Comparison of ENCODE assay signal across 1 cellular context in genomic region chr22:41576877-41577276, GRCh38.
A peak's percentile ranks its signal among the peaks of the same experiment; 100 is the strongest.
TF ChIP-seq lines count a peak whose summit lies in the region.

No MANE protein-coding gene starts in this region.

TF ChIP-seq in HepG2, 621 proteins besides CTCF, POLR2A, EP300 and RAD21 (continued from another document and continues in another):
- TF ChIP-seq ZNF318 (CRISPR knock-in tag; IDR thresholded peaks at IDR 0.05) (no peak), E2F1 (CRISPR knock-in tag; IDR thresholded peaks at IDR 0.05) (no peak), NR2F1 (CRISPR knock-in tag; IDR thresholded peaks at IDR 0.05) (no peak), JDP2 (CRISPR knock-in tag; IDR thresholded peaks at IDR 0.05; ENCODE audit: borderline replicate concordance) (no peak), ERF (CRISPR knock-in tag; IDR thresholded peaks at IDR 0.05) (peak; percentile 58; the same call in 1 of the 2 replicates), ZNF724P (CRISPR knock-in tag; IDR thresholded peaks at IDR 0.05; ENCODE audit: borderline replicate concordance) (no peak), ZNF383 (CRISPR knock-in tag; IDR thresholded peaks at IDR 0.05; ENCODE audit: borderline replicate concordance) (no peak), ZNF782 (CRISPR knock-in tag; IDR thresholded peaks at IDR 0.05; ENCODE audit: borderline replicate concordance) (no peak; the same call in 1 of the 2 replicates), PLSCR1 (CRISPR knock-in tag; IDR thresholded peaks at IDR 0.05; ENCODE audit: borderline replicate concordance) (no peak), SP4 (CRISPR knock-in tag; IDR thresholded peaks at IDR 0.05) (peak; percentile 70; the same call in 1 of the 2 replicates), CENPBD1 (CRISPR knock-in tag; IDR thresholded peaks at IDR 0.05; ENCODE audit: borderline replicate concordance, low read depth) (no peak), IRF9 (CRISPR knock-in tag; IDR thresholded peaks at IDR 0.05; ENCODE audit: borderline replicate concordance) (peak; percentile 65; the same call in 1 of the 2 replicates), BCL3 (CRISPR knock-in tag; IDR thresholded peaks at IDR 0.05) (no peak), SIX1 (CRISPR knock-in tag; IDR thresholded peaks at IDR 0.05; ENCODE audit: borderline replicate concordance) (no peak), MIER3 (CRISPR knock-in tag; IDR thresholded peaks at IDR 0.05; ENCODE audit: borderline replicate concordance) (peak; percentile 68; the same call in 1 of the 2 replicates), ZNF17 (CRISPR knock-in tag; IDR thresholded peaks at IDR 0.05) (no peak), ZFP41 (CRISPR knock-in tag; IDR thresholded peaks at IDR 0.05; ENCODE audit: borderline replicate concordance) (no peak), EEA1 (CRISPR knock-in tag; IDR thresholded peaks at IDR 0.05; ENCODE audit: borderline replicate concordance) (no peak), NKX3-1 (CRISPR knock-in tag; IDR thresholded peaks at IDR 0.05) (no peak), SMAD1 (CRISPR knock-in tag; IDR thresholded peaks at IDR 0.05; ENCODE audit: borderline replicate concordance, low read depth) (peak; percentile 60; the same call in 1 of the 2 replicates), ATF7-NPFF (CRISPR knock-in tag; IDR thresholded peaks at IDR 0.05; ENCODE audit: low read depth) (no peak), PCBP2 (optimal IDR thresholded peaks at IDR 0.05; ENCODE audit: low read depth, low read length, poor library complexity, severe bottlenecking) (no peak), ZNF567 (CRISPR knock-in tag; IDR thresholded peaks at IDR 0.05; ENCODE audit: borderline replicate concordance) (no peak), RNF219 (CRISPR knock-in tag; IDR thresholded peaks at IDR 0.05) (no peak), ZFP1 (CRISPR knock-in tag; IDR thresholded peaks at IDR 0.05) (no peak), GPBP1L1 (CRISPR knock-in tag; IDR thresholded peaks at IDR 0.05) (no peak), SMAD9 (CRISPR knock-in tag; IDR thresholded peaks at IDR 0.05) (no peak), NCOA5 (CRISPR knock-in tag; IDR thresholded peaks at IDR 0.05) (no peak), HOXA5 (CRISPR knock-in tag; IDR thresholded peaks at IDR 0.05) (no peak), ZGPAT (CRISPR knock-in tag; IDR thresholded peaks at IDR 0.05) (no peak), ZNF205 (CRISPR knock-in tag; IDR thresholded peaks at IDR 0.05) (0 out of 2 replicates have a peak, but pooled peaks have one; percentile 56), ZKSCAN8 (CRISPR knock-in tag; IDR thresholded peaks at IDR 0.05; ENCODE audit: borderline replicate concordance) (no peak), ZC3H4 (CRISPR knock-in tag; IDR thresholded peaks at IDR 0.05; ENCODE audit: borderline replicate concordance) (no peak), TBP (CRISPR knock-in tag; IDR thresholded peaks at IDR 0.05) (no peak), ZNF292 (CRISPR knock-in tag; IDR thresholded peaks at IDR 0.05; ENCODE audit: borderline replicate concordance, low read depth) (no peak), PHB2 (IDR thresholded peaks at IDR 0.05; ENCODE audit: partially characterized antibody) (no peak), ZMYM3 (CRISPR knock-in tag; IDR thresholded peaks at IDR 0.05) (no peak), PATZ1 (CRISPR knock-in tag; IDR thresholded peaks at IDR 0.05) (peak; percentile 50), FOXA3 (CRISPR knock-in tag; IDR thresholded peaks at IDR 0.05) (no peak), CEBPB (IDR thresholded peaks at IDR 0.05; ENCODE audit: borderline replicate concordance, low read depth, low read length) (no peak), ZNF589 (CRISPR knock-in tag; conservative IDR thresholded peaks at IDR 0.05) (no peak), MED8 (CRISPR knock-in tag; IDR thresholded peaks at IDR 0.05; ENCODE audit: insufficient replicate concordance) (no peak), MED1 (CRISPR knock-in tag; IDR thresholded peaks at IDR 0.05) (peak; percentile 61), ZNF331 (CRISPR knock-in tag; IDR thresholded peaks at IDR 0.05) (peak; percentile 74; the same call in 1 of the 2 replicates), CHCHD3 (CRISPR knock-in tag; IDR thresholded peaks at IDR 0.05) (no peak)
